ENCODE assay signal across 32 cellular contexts in the genomic region with DNA sequence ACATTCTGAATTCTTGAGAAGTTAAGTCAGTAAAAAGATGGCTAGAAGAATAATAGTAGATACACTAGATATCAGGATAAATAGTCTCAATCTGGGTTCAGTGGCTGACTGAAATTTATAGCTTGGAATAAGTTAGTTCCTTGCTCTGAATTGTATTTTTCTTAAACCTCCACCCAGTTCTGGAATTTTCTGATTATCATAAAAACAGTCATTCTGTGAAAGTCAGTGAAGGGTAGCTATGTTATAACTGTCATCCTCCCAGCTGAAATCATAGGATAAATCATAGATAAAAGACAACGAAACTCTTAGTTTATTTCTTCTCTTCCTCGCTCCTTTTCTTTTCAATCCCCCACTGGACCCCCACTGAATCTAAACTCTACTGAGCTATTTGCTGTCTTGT.
"Had no signal": no experiment of that assay in that cellular context is flagged by ENCODE, and none has a peak within 500 bp of the region (broad histone marks: within the 10 kb centered on the region; RNA-seq: fewer than 3 reads in every experiment).

No MANE protein-coding gene starts in this region.

- H3K27me3 ChIP-seq: esophagus squamous epithelium, neural progenitor cell, ovary, sigmoid colon, tibial nerve, upper lobe of right lung, uterus had no signal

- H3K4me3 ChIP-seq: coronary artery, esophagus squamous epithelium, lung, mucosa of descending colon, neural progenitor cell, ovary, psoas muscle, sigmoid colon, thoracic aorta, tibial nerve, upper lobe of right lung, uterus had no signal

- H3K36me3 Mint-ChIP-seq: memory B cell; naive B cell; natural killer cell treated with Interleukin-12 subunit alpha and Interleukin-12 subunit beta and Interleukin-15 and Interleukin-18, amount 100 ng/mL, for 72 hours; neural progenitor cell; stimulated activated memory B cell treated with anti-CD40 and anti-IgM and Interleukin-4, amounts not matched to agents 10 μg/mL and 1 μg/mL and 100 μg/mL, for 72 hours had no signal

- H3K36me3 ChIP-seq: esophagus squamous epithelium, neural progenitor cell, ovary, sigmoid colon, thoracic aorta, tibial nerve, upper lobe of right lung, uterus had no signal

- H3K4me1 ChIP-seq: sigmoid colon, upper lobe of right lung, uterus had no signal

- H3K4me1 Mint-ChIP-seq: immature natural killer cell; memory B cell; naive B cell; stimulated activated memory B cell treated with anti-CD40 and anti-IgM and Interleukin-4, amounts not matched to agents 10 μg/mL and 1 μg/mL and 100 μg/mL, for 72 hours had no signal

- H3K4me2 ChIP-seq: neural progenitor cell had no signal

- H3K27ac ChIP-seq: coronary artery, neural progenitor cell, ovary, sigmoid colon, thoracic aorta, tibial nerve, upper lobe of right lung, uterus had no signal

- H2AFZ ChIP-seq: neural progenitor cell had no signal

- H3K4me3 Mint-ChIP-seq: effector memory CD8-positive, alpha-beta T cell; immature natural killer cell; memory B cell; naive B cell; natural killer cell treated with Interleukin-12 subunit alpha and Interleukin-12 subunit beta and Interleukin-15 and Interleukin-18, amount 100 ng/mL, for 72 hours; neural progenitor cell; stimulated activated memory B cell treated with anti-CD40 and anti-IgM and Interleukin-4, amounts not matched to agents 10 μg/mL and 1 μg/mL and 100 μg/mL, for 72 hours had no signal

- H3K27me3 Mint-ChIP-seq: effector memory CD8-positive, alpha-beta T cell; memory B cell; naive B cell had no signal

- H3K9me3 ChIP-seq: esophagus squamous epithelium, mucosa of descending colon, ovary, psoas muscle, sigmoid colon, thoracic aorta, tibial nerve, upper lobe of right lung, uterus had no signal

- FAIRE-seq: endometrium, frontal cortex had no signal

- DNase-seq: dermis blood vessel endothelial cell; effector memory CD8-positive, alpha-beta T cell; erythroblast; esophagus squamous epithelium; hypothalamus; immature natural killer cell; islet precursor cell; kidney glomerular epithelial cell; mucosa of descending colon; naive B cell; ovary; posterior cingulate gyrus; psoas muscle; sigmoid colon; stimulated activated CD4-positive, alpha-beta T cell treated with anti-CD3 and anti-CD28 coated beads, Interleukin-2, amount 100 ng/mL, for 24 hours; stimulated activated CD4-positive, alpha-beta T cell treated with anti-CD3 and anti-CD28 coated beads, Interleukin-4, amount 100 ng/mL, for 24 hours; stimulated activated naive CD8-positive, alpha-beta T cell treated with anti-CD3 and anti-CD28 coated beads, Interleukin-15, Interleukin-2, amounts not matched to agents 100 U/mL and 50 U/mL, for 24 hours; substantia nigra; upper lobe of right lung; uterus had no signal

- H3K9ac ChIP-seq: neural progenitor cell had no signal

- H3K9me3 Mint-ChIP-seq: effector memory CD8-positive, alpha-beta T cell; memory B cell; neural progenitor cell; stimulated activated memory B cell treated with anti-CD40 and anti-IgM and Interleukin-4, amounts not matched to agents 10 μg/mL and 1 μg/mL and 100 μg/mL, for 72 hours had no signal

- ATAC-seq: effector memory CD8-positive, alpha-beta T cell; left lobe of liver; mucosa of descending colon; natural killer cell treated with Interleukin-12 subunit alpha and Interleukin-12 subunit beta and Interleukin-15 and Interleukin-18, amount 100 ng/mL, for 72 hours; right cardiac atrium; stimulated activated memory B cell treated with anti-CD40 and anti-IgM and Interleukin-4, amounts not matched to agents 10 μg/mL and 1 μg/mL and 100 μg/mL, for 72 hours; stimulated activated naive CD8-positive, alpha-beta T cell treated with anti-CD3 and anti-CD28 coated beads, Interleukin-15, Interleukin-2, amounts not matched to agents 100 U/mL and 50 U/mL, for 24 hours; upper lobe of right lung had no signal

- H3K27ac Mint-ChIP-seq: effector memory CD8-positive, alpha-beta T cell; immature natural killer cell; memory B cell; naive B cell; natural killer cell treated with Interleukin-12 subunit alpha and Interleukin-12 subunit beta and Interleukin-15 and Interleukin-18, amount 100 ng/mL, for 72 hours; neural progenitor cell; stimulated activated memory B cell treated with anti-CD40 and anti-IgM and Interleukin-4, amounts not matched to agents 10 μg/mL and 1 μg/mL and 100 μg/mL, for 72 hours had no signal
